1 cellular context compared by ENCODE assay signal in the genomic region with DNA sequence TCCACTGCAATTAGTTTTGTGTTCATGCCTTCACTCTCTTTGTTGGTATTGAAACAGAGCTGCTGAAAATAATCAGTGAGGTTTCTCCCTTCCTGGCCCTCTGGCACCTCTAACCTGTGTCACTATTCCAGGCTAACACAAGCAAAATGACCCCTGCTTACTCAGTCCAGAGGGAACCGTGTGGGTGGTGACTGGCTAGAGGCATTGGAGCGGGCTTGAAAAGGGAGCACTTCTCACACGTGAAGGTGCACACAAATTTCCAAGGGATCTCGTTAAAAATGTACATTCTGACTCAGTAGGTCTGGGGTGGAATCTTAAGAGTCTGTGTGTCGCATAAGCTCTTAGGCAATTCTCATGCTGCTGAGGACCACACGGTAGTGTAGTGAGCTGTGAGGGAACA.
TF ChIP-seq lines count a peak whose summit lies in the region.

No MANE protein-coding gene starts in this region.

TF ChIP-seq in HEK293, 187 proteins besides CTCF, POLR2A, EP300 and RAD21 (continued from another document):
- TF ChIP-seq ZFHX2 (tag by site-specific recombination; conservative IDR thresholded peaks at IDR 0.05), result peak; percentile 53
- peak; percentile 51; the same call in 1 of the 2 replicates for TF ChIP-seq ZBTB48 (tag by site-specific recombination; IDR thresholded peaks at IDR 0.05)
- TF ChIP-seq EGR2 (tag by site-specific recombination; IDR thresholded peaks at IDR 0.05; ENCODE audit: low read depth), result 0 out of 2 replicates have a peak, but pooled peaks have one; percentile 27
TF ChIP-seq in HEK293: peak in this region for 3.
